Comparison of ENCODE assay signal across 1 cellular context in genomic region chr9:36488322-36488838, GRCh38.
TF ChIP-seq lines count a peak whose summit lies in the region.

No MANE protein-coding gene starts in this region.

TF ChIP-seq in H1, 55 proteins besides CTCF, POLR2A, EP300 and RAD21:
- TF ChIP-seq ASH2L (IDR thresholded peaks at IDR 0.05; ENCODE audit: low read length): peak; percentile 52
- no peak for TF ChIP-seq BACH1 (IDR thresholded peaks at IDR 0.05; ENCODE audit: low read length)
- no peak for TF ChIP-seq BCL11A (IDR thresholded peaks at IDR 0.05; ENCODE audit: low read depth in 2 of 2, low read length in 2 of 2)
- no peak for TF ChIP-seq E2F6 (IDR thresholded peaks at IDR 0.05)
- TF ChIP-seq, protein P1, sequence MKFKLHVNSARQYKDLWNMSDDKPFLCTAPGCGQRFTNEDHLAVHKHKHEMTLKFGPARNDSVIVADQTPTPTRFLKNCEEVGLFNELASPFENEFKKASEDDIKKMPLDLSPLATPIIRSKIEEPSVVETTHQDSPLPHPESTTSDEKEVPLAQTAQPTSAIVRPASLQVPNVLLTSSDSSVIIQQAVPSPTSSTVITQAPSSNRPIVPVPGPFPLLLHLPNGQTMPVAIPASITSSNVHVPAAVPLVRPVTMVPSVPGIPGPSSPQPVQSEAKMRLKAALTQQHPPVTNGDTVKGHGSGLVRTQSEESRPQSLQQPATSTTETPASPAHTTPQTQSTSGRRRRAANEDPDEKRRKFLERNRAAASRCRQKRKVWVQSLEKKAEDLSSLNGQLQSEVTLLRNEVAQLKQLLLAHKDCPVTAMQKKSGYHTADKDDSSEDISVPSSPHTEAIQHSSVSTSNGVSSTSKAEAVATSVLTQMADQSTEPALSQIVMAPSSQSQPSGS (IDR thresholded peaks at IDR 0.05; ENCODE audit: low read length): no peak
- TF ChIP-seq BRCA1 (IDR thresholded peaks at IDR 0.05; ENCODE audit: low read depth, low read length): no peak
